In the genomic region with DNA sequence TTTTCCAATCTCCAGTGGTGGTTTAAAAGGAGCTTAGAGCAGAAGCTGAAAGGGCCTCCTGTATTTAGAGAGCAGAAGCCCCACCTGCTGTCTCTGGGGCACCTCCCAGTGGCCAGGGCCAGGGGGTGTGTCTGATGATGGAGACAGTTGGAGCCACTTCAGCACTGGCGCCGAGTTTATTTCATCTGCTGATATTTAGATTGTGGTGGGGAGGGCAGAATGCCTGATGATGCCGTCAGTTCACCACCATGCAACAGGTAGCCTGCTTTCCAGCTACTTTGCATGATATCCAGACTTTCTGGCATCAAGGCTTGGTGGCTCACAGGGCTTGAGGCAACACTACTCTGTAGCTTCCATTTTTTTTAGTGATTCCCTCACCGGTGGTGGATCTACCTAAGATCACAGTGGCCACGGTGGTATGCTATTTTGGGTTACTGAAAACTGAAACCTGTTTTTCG, we compare ENCODE assay signal across 8 cellular contexts.
A peak's percentile ranks its signal among the peaks of the same experiment; 100 is the strongest.
DNase-seq lines count a peak whose midpoint lies in the region; ATAC-seq, FAIRE-seq and TF ChIP-seq lines count a peak whose summit lies in the region.

No MANE protein-coding gene starts in this region.

- H3K4me1 ChIP-seq in DND-41 (ENCODE audit: insufficient read depth, low read length), result peaks cover 25% of the 10 kb centered on the region
- H3K4me1 ChIP-seq in neuron (ENCODE audit: insufficient read depth, low read length), result peaks cover 7% of the 10 kb centered on the region

- H3K4me3 ChIP-seq in DND-41 (ENCODE audit: low read depth in 1 of 2, low read length in 2 of 2) (no peak overlapping the region), WI38 (ENCODE audit: low read depth, low read length) (0 out of 2 replicates have a peak overlapping the region, but pooled peaks have one; percentile 7), fibroblast of mammary gland (ENCODE audit: control insufficient read depth, low read depth, low read length) (no peak overlapping the region), neuron (ENCODE audit: low read length) (peak overlapping the region; percentile 74)

- ATAC-seq in DND-41 (ENCODE audit: insufficient read depth, low read depth) (peak; percentile 66), HG02571 (IDR thresholded peaks at IDR 0.05; ENCODE audit: unreplicated experiment) (no peak), HG03025 (IDR thresholded peaks at IDR 0.05; ENCODE audit: low FRiP score, unreplicated experiment) (no peak)

- no peaks in the 10 kb centered on the region for H4K20me1 ChIP-seq in DND-41 (ENCODE audit: insufficient read depth, low read length)

- H3K27ac ChIP-seq in DND-41 (ENCODE audit: low read length), result no peak overlapping the region

- DNase-seq in DND-41 (peak; percentile 52), NCI-H1048 (lab: John Stamatoyannopoulos, UW) (peak; percentile 62), fibroblast of mammary gland (ENCODE audit: low read depth) (peak; percentile 41), frontal cortex (ENCODE audit: low spot score in 2 of 2) (no peak)

- TF ChIP-seq CTCF in DND-41 (IDR thresholded peaks at IDR 0.05; ENCODE audit: borderline replicate concordance, extremely low read depth, low read length, poor library complexity, severe bottlenecking) (peak; percentile 54), WI38 (IDR thresholded peaks at IDR 0.05; ENCODE audit: low read depth, low read length) (0 out of 2 replicates have a peak, but pooled peaks have one; percentile 18), fibroblast of mammary gland (conservative IDR thresholded peaks at IDR 0.05; ENCODE audit: control insufficient read depth, insufficient read depth, low read depth, low read length) (peak; percentile 14)

- H3K36me3 ChIP-seq in DND-41 (ENCODE audit: insufficient read depth, low read length) (no peaks in the 10 kb centered on the region), neuron (ENCODE audit: insufficient read depth, low read length) (no peaks in the 10 kb centered on the region)

- H2AFZ ChIP-seq in DND-41 (ENCODE audit: low read depth, low read length) (no peak overlapping the region), neuron (ENCODE audit: low read depth, low read length) (peak overlapping the region; percentile 89)

- H3K79me2 ChIP-seq in DND-41 (ENCODE audit: insufficient read depth, low read length), result no peaks in the 10 kb centered on the region

- H3K9me3 ChIP-seq in DND-41 (ENCODE audit: insufficient read depth, low read length, severe bottlenecking) (peaks cover 6% of the 10 kb centered on the region), neuron (ENCODE audit: low read length) (no peaks in the 10 kb centered on the region)

- no peaks in the 10 kb centered on the region for H3K27me3 ChIP-seq in DND-41 (ENCODE audit: insufficient read depth, low read length, poor library complexity)
- H3K27me3 ChIP-seq in neuron (ENCODE audit: insufficient read depth, low read length), result no peaks in the 10 kb centered on the region

- FAIRE-seq in frontal cortex (lab: Jason Lieb, UNC), result no peak

- no peak overlapping the region for H3K4me2 ChIP-seq in DND-41 (ENCODE audit: insufficient read depth, low read length)

- no peak overlapping the region for H3K9ac ChIP-seq in DND-41 (ENCODE audit: low read depth, low read length)

Comparison
In these comparisons a context has a peak if more than half of its experiments do, and no peak if none do; other contexts are left out.
1. DNase-seq: peak in DND-41 (single experiment), NCI-H1048 (single experiment) and fibroblast of mammary gland (single experiment); none in frontal cortex (0 of 2).
2. H3K4me3 ChIP-seq: peak in WI38 (single experiment) and neuron (single experiment); none in DND-41 (0 of 2) and fibroblast of mammary gland (single experiment).
3. Peak in every context shown above with its lines, with median percentiles within 50 percentile points of each other: CTCF ChIP-seq.